In the genomic region with DNA sequence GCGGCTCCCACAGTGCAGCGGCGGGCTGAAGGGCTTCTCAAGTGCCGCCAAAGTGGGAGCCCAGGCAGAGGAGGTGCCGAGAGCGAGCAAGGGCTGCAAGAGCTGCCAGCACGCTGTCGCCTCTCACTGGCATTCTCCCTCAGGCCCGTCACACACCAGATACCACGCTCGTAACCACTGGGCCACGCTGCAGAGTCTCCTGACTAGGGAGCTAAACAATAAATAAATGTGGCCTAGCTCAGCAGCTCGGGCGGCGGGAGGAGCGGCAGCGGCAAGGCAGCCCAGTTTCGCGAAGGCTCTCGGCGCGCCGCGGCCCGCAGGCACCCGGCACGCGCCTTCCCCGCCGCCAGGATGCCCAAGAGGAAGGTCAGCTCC, we compare ENCODE assay signal across 16 cellular contexts.
"Had no signal": no experiment of that assay in that cellular context is flagged by ENCODE, and none has a peak within 500 bp of the region (broad histone marks: within the 10 kb centered on the region; RNA-seq: fewer than 3 reads in every experiment).

No MANE protein-coding gene starts in this region.

- ATAC-seq: gastroesophageal sphincter; stimulated activated naive CD8-positive, alpha-beta T cell treated with anti-CD3 and anti-CD28 coated beads, Interleukin-15, amount 100 ng/mL, for 72 hours; T-cell had no signal

- H3K36me3 ChIP-seq: gastroesophageal sphincter, WERI-Rb-1 had no signal

- H3K27ac ChIP-seq: coronary artery, epithelial cell of prostate, gastroesophageal sphincter, parathyroid adenoma, WERI-Rb-1 had no signal

- H3K9me3 ChIP-seq: gastroesophageal sphincter had no signal

- H3K79me2 ChIP-seq: parathyroid adenoma had no signal

- H3K9ac ChIP-seq: parathyroid adenoma had no signal

- DNase-seq: activated CD4-positive, alpha-beta T cell treated with anti-CD3 and anti-CD28 coated beads, Interleukin-2, amount 10 ng/mL, durations not matched to agents 24 days and 14 days; activated naive CD4-positive, alpha-beta T cell treated with Interleukin-2 at 50 U/mL for 16 hours; effector memory CD4-positive, alpha-beta T cell; hippocampal formation; mammary epithelial cell; retina; stimulated activated CD4-positive, alpha-beta T cell treated with anti-CD3 and anti-CD28 coated beads, Interleukin-15, amount 100 ng/mL, for 24 hours; stimulated activated CD4-positive, alpha-beta T cell treated with anti-CD3 and anti-CD28 coated beads, Interleukin-4, amount 100 ng/mL, for 24 hours; stimulated activated naive CD8-positive, alpha-beta T cell treated with anti-CD3 and anti-CD28 coated beads, Interleukin-15, amount 100 ng/mL, for 72 hours; T-cell; T1000; WERI-Rb-1 had no signal

- H3K4me3 ChIP-seq: coronary artery, gastroesophageal sphincter had no signal

- H3K27me3 ChIP-seq: gastroesophageal sphincter had no signal

- H2AFZ ChIP-seq: parathyroid adenoma had no signal

- H3K4me1 ChIP-seq: parathyroid adenoma had no signal
